Comparison of ENCODE assay signal across 8 cellular contexts in genomic region chr11:47408598-47409439, GRCh38. TPM values are rescaled to one million over a fixed set of nuclear protein-coding genes. Genes with fewer than 3 reads are reported as not detected.
DNase-seq lines count a peak whose midpoint lies in the region; ATAC-seq, FAIRE-seq and TF ChIP-seq lines count a peak whose summit lies in the region.

No MANE protein-coding gene starts in this region.

- peak overlapping the region; percentile 92 for H3K27ac Mint-ChIP-seq in activated naive CD8-positive, alpha-beta T cell treated with anti-CD3 and anti-CD28 coated beads for 36 hours

- H3K27me3 ChIP-seq in cardiac muscle cell, result no peaks in the 10 kb centered on the region
- H3K27me3 ChIP-seq in psoas muscle (ENCODE audit: insufficient read depth in 3 of 3, low read length in 2 of 3), result no peaks in the 10 kb centered on the region

- H3K27ac ChIP-seq in cardiac muscle cell (peak overlapping the region; percentile 42), psoas muscle (peak overlapping the region; percentile 86)

- H3K4me1 ChIP-seq in cardiac muscle cell (ENCODE audit: low read depth) (no peaks in the 10 kb centered on the region), psoas muscle (peaks cover 23% of the 10 kb centered on the region)

- peak overlapping the region; percentile 97 for H3K4me3 Mint-ChIP-seq in activated naive CD8-positive, alpha-beta T cell treated with anti-CD3 and anti-CD28 coated beads for 36 hours

- no peaks in the 10 kb centered on the region for H3K36me3 Mint-ChIP-seq in activated naive CD8-positive, alpha-beta T cell treated with anti-CD3 and anti-CD28 coated beads for 36 hours

- intact Hi-C loops in psoas muscle (cut with DNase I), result loop anchor here (1.0 to 5.0 kb wide), 3 partner anchors 17 to 37 kb away; partner anchors contain the start of gene PSMC3 (in 1 of the 2)

- DNase-seq in GM03348 (ENCODE audit: low spot score), result peak; percentile 81
- peak; percentile 86 for DNase-seq in HPDE6-E6E7 (ENCODE audit: extremely low spot score)
- no peak for DNase-seq in activated naive CD8-positive, alpha-beta T cell treated with anti-CD3 and anti-CD28 coated beads for 36 hours
- DNase-seq in cardiac muscle cell (ENCODE audit: low read depth in 1 of 2, low spot score in 1 of 2), result peak in 1 of 2 donors; percentile 85
- peak; percentile 66 to 76 for DNase-seq in psoas muscle
- DNase-seq in GM19239 (ENCODE audit: insufficient read length, low spot score), result no peak
- no peak for DNase-seq in GM20000 (ENCODE audit: low spot score)

- H3K36me3 ChIP-seq in cardiac muscle cell (peaks cover 2% of the 10 kb centered on the region), psoas muscle (ENCODE audit: insufficient read depth in 1 of 2, low read depth in 1 of 2) (peaks cover 8 to 26% of the 10 kb centered on the region in 2 donors)

- H3K9me3 ChIP-seq in cardiac muscle cell (ENCODE audit: low read depth), result no peaks in the 10 kb centered on the region
- no peaks in the 10 kb centered on the region for H3K9me3 ChIP-seq in psoas muscle

- 3 to 8% (median 7%) methylated on average over 26 to 50 of the region's 50 CpGs for WGBS in psoas muscle, 3 donors

- ATAC-seq in psoas muscle (peak in 3 of 4 donors; percentile 0 to 7 (median 5)), GM21526 (IDR thresholded peaks at IDR 0.05; ENCODE audit: low FRiP score, unreplicated experiment) (no peak)

- no peak for FAIRE-seq in GM19239 (lab: Jason Lieb, UNC)

- TF ChIP-seq CTCF in cardiac muscle cell (IDR thresholded peaks at IDR 0.05; ENCODE audit: low read depth, low read length) (no peak), psoas muscle (IDR thresholded peaks at IDR 0.05) (no peak), GM20000 (IDR thresholded peaks at IDR 0.05; ENCODE audit: extremely low read depth, missing control alignments) (no peak)

- no peaks in the 10 kb centered on the region for H3K9me3 Mint-ChIP-seq in activated naive CD8-positive, alpha-beta T cell treated with anti-CD3 and anti-CD28 coated beads for 36 hours

- peak overlapping the region; percentile 61 for H3K4me3 ChIP-seq in cardiac muscle cell
- H3K4me3 ChIP-seq in psoas muscle, result peak overlapping the region; percentile 86

- H3K4me1 Mint-ChIP-seq in activated naive CD8-positive, alpha-beta T cell treated with anti-CD3 and anti-CD28 coated beads for 36 hours, result peaks cover 22% of the 10 kb centered on the region

- no peaks in the 10 kb centered on the region for H3K27me3 Mint-ChIP-seq in activated naive CD8-positive, alpha-beta T cell treated with anti-CD3 and anti-CD28 coated beads for 36 hours

RNA-seq across cellular contexts. Expression of gene SLC39A13, which starts 0.4 kb away (rescaled TPM):
- 10 to 100 TPM; 10.9 to 11.4 TPM for total RNA-seq in activated naive CD8-positive, alpha-beta T cell treated with anti-CD3 and anti-CD28 coated beads for 36 hours
- total RNA-seq in cardiac muscle cell (71.7 and 79.4 TPM in 2 replicates), psoas muscle (10 to 100 TPM; 14.7 to 26.9 (median 19.9) TPM)
- polyA plus RNA-seq in cardiac muscle cell (80.8 and 86.6 TPM in 2 replicates), psoas muscle (10 to 100 TPM; 27.0 to 35.3 (median 29.1) TPM)

RNA-seq across cellular contexts. Expression of gene PSMC3, which starts 17.4 kb away (rescaled TPM):
- total RNA-seq in activated naive CD8-positive, alpha-beta T cell treated with anti-CD3 and anti-CD28 coated beads for 36 hours, result 100 to 1,000 TPM; 168 to 176 TPM
- total RNA-seq in cardiac muscle cell (107 and 161 TPM in 2 replicates), psoas muscle (100 to 1,000 TPM; 141 to 255 (median 191) TPM)
- polyA plus RNA-seq in cardiac muscle cell (161 and 236 TPM in 2 replicates), psoas muscle (100 to 1,000 TPM; 300 to 346 (median 316) TPM)

RNA-seq across cellular contexts. Expression of gene SPI1, which starts 30.5 kb away (rescaled TPM):
- under 1 TPM; 0.25 to 0.36 TPM for total RNA-seq in activated naive CD8-positive, alpha-beta T cell treated with anti-CD3 and anti-CD28 coated beads for 36 hours
- total RNA-seq in cardiac muscle cell (not detected in 2 replicates), psoas muscle (1 to 10 TPM; 3.6 to 8.3 (median 5.6) TPM)
- polyA plus RNA-seq in cardiac muscle cell (0.56 and 1.3 TPM in 2 replicates), psoas muscle (1 to 10 TPM; 1.6 to 3.5 (median 3.1) TPM)

RNA-seq across cellular contexts. Expression of gene RAPSN, which starts 40.1 kb away (rescaled TPM):
- total RNA-seq in activated naive CD8-positive, alpha-beta T cell treated with anti-CD3 and anti-CD28 coated beads for 36 hours, result under 1 TPM in 1 of 2 experiments, not detected in 1; 0.19 TPM
- total RNA-seq in cardiac muscle cell (not detected in 2 replicates), psoas muscle (10 to 100 TPM; 47.5 to 90.6 (median 59.5) TPM)
- polyA plus RNA-seq in cardiac muscle cell (not detected in 2 replicates), psoas muscle (10 to 100 TPM; 37.6 to 79.3 (median 50.0) TPM)

RNA-seq across cellular contexts. Expression of gene MYBPC3, which starts 56.3 kb away (rescaled TPM):
- total RNA-seq in activated naive CD8-positive, alpha-beta T cell treated with anti-CD3 and anti-CD28 coated beads for 36 hours, result not detected
- total RNA-seq in cardiac muscle cell (489 and 605 TPM in 2 replicates), psoas muscle (1 to 10 TPM in 1 of 4 donors, under 1 TPM in 3; 0.44 to 1.3 (median 0.69) TPM)
- polyA plus RNA-seq in cardiac muscle cell (476 and 751 TPM in 2 replicates), psoas muscle (under 1 TPM; 0.01 to 0.13 (median 0.07) TPM)

Comparison
In these comparisons a context has a peak if more than half of its experiments do, and no peak if none do; other contexts are left out.
1. DNase-seq: peak in GM03348 (single experiment), HPDE6-E6E7 (single experiment) and psoas muscle (2 of 2); none in activated naive CD8-positive, alpha-beta T cell treated with anti-CD3 and anti-CD28 coated beads for 36 hours (single experiment), GM19239 (single experiment) and GM20000 (single experiment).